ENCODE assay signal across 9 cellular contexts in genomic region chr14:105855893-105856675, GRCh38.
DNase-seq lines count a peak whose midpoint lies in the region; ATAC-seq and TF ChIP-seq lines count a peak whose summit lies in the region.
"Had no signal": no experiment of that assay in that cellular context is flagged by ENCODE, and none has a peak within 500 bp of the region (broad histone marks: within the 10 kb centered on the region; RNA-seq: fewer than 3 reads in every experiment).

No MANE protein-coding gene starts in this region.

- H2BK15ac ChIP-seq in mesenchymal stem cell (ENCODE audit: low read depth, poor library complexity, severe bottlenecking): no peak overlapping the region

- H2BK5ac ChIP-seq in mesenchymal stem cell (ENCODE audit: low read depth, low read length, poor library complexity, severe bottlenecking): no peak overlapping the region

- peak overlapping the region; percentile 84 to 100 (median 98) for H3K4me2 ChIP-seq in BLaER1 treated with 17β-estradiol and CSF1 and Interleukin-3, amounts not matched to agents 10 nM and 100 nM
- no peak overlapping the region for H3K4me2 ChIP-seq in mesenchymal stem cell (ENCODE audit: low read length, poor library complexity, severe bottlenecking)

- 79% methylated on average over 27 of the region's 28 CpGs for WGBS in mesenchymal stem cell
- WGBS in thyroid gland, 2 donors: 82 to 92% methylated on average over 23 to 28 of the region's 28 CpGs

- no peaks in the 10 kb centered on the region for H3K79me1 ChIP-seq in mesenchymal stem cell (replicated peaks; ENCODE audit: low read length, poor library complexity, severe bottlenecking)

- peaks cover 0 to 89% (median 37%) of the 10 kb centered on the region in 11 experiments; a peak in 17 of 22 replicates for H4K20me1 ChIP-seq in BLaER1 treated with 17β-estradiol and CSF1 and Interleukin-3, amounts not matched to agents 10 nM and 100 nM

- peak; percentile 6 for DNase-seq in activated T-helper 2 cell treated with anti-CD3 and anti-CD28 coated beads, Interferon-gamma antibody, Interleukin-2, Interleukin-4, amounts not matched to agents 10 μg/mL and 5 μg/mL and 100 μg/mL, durations not matched to agents 14 hours and 24 hours and 36 hours (ENCODE audit: low spot score)
- DNase-seq in naive B cell (no peak), NCI-H128 (lab: John Stamatoyannopoulos, UW; ENCODE audit: unreplicated experiment) (no peak), mesenchymal stem cell (no peak), thyroid gland (no peak)
- no peak for DNase-seq in stimulated activated CD4-positive, alpha-beta T cell treated with anti-CD3 and anti-CD28 coated beads, Interleukin-1b, Interleukin-23, amount 100 ng/mL, for 48 hours
- DNase-seq: glutamatergic neuron had no signal

- H3K27ac Mint-ChIP-seq in activated T-helper 2 cell treated with anti-CD3 and anti-CD28 coated beads, Interferon-gamma antibody, Interleukin-2, Interleukin-4, amounts not matched to agents 10 μg/mL and 5 μg/mL and 100 μg/mL, durations not matched to agents 14 hours and 24 hours and 36 hours: no peak overlapping the region
- H3K27ac Mint-ChIP-seq in naive B cell: peak overlapping the region; percentile 94 to 98 (median 97)

- no peak overlapping the region for H2BK120ac ChIP-seq in mesenchymal stem cell (ENCODE audit: low read depth, low read length)

- no peak overlapping the region for H3K18ac ChIP-seq in mesenchymal stem cell (ENCODE audit: low read depth in 1 of 2, low read length in 2 of 2)

- peaks cover 15% of the 10 kb centered on the region for H3K4me1 Mint-ChIP-seq in activated T-helper 2 cell treated with anti-CD3 and anti-CD28 coated beads, Interferon-gamma antibody, Interleukin-2, Interleukin-4, amounts not matched to agents 10 μg/mL and 5 μg/mL and 100 μg/mL, durations not matched to agents 14 hours and 24 hours and 36 hours (ENCODE audit: low read depth)
- H3K4me1 Mint-ChIP-seq in naive B cell: peaks cover 23 to 47% (median 37%) of the 10 kb centered on the region in 3 donors

- H3K14ac ChIP-seq in mesenchymal stem cell (ENCODE audit: low read length in 2 of 2): no peak overlapping the region

- H3K9ac ChIP-seq in BLaER1 treated with 17β-estradiol and CSF1 and Interleukin-3, amounts not matched to agents 10 nM and 100 nM: peak overlapping the region; percentile 51 to 96 (median 83)
- H3K9ac ChIP-seq in mesenchymal stem cell (ENCODE audit: low read length): no peak overlapping the region

- intact Hi-C loops in activated T-helper 2 cell treated with anti-CD3 and anti-CD28 coated beads, Interferon-gamma antibody, Interleukin-2, Interleukin-4, amounts not matched to agents 10 μg/mL and 5 μg/mL and 100 μg/mL, durations not matched to agents 14 hours and 24 hours and 36 hours (cut with micrococcal nuclease): no loop called here
- intact Hi-C loops in thyroid gland (cut with DNase I): no loop called here

- H2AK5ac ChIP-seq in mesenchymal stem cell (ENCODE audit: low read length, severe bottlenecking): no peak overlapping the region

- no peak overlapping the region for H2BK12ac ChIP-seq in mesenchymal stem cell (ENCODE audit: low read length in 2 of 2)

- no peak overlapping the region for H3K4ac ChIP-seq in mesenchymal stem cell (ENCODE audit: low read depth in 1 of 2, low read length in 2 of 2)

- TF ChIP-seq CTCF in GM12875 (IDR thresholded peaks at IDR 0.05; ENCODE audit: borderline replicate concordance, insufficient read depth, low read depth, low read length): no peak
- TF ChIP-seq CTCF in thyroid gland (IDR thresholded peaks at IDR 0.05): no peak

- no peaks in the 10 kb centered on the region; a peak in 2 of 22 replicates for H3K9me3 ChIP-seq in BLaER1 treated with 17β-estradiol and CSF1 and Interleukin-3, amounts not matched to agents 10 nM and 100 nM (replicated peaks in 1 of 11)
- H3K9me3 ChIP-seq in mesenchymal stem cell (ENCODE audit: control insufficient read depth, low read length) (no peaks in the 10 kb centered on the region), thyroid gland (no peaks in the 10 kb centered on the region)

- H3K36me3 Mint-ChIP-seq in activated T-helper 2 cell treated with anti-CD3 and anti-CD28 coated beads, Interferon-gamma antibody, Interleukin-2, Interleukin-4, amounts not matched to agents 10 μg/mL and 5 μg/mL and 100 μg/mL, durations not matched to agents 14 hours and 24 hours and 36 hours (ENCODE audit: low read depth): no peaks in the 10 kb centered on the region
- peaks cover 16 to 17% of the 10 kb centered on the region in 2 donors for H3K36me3 Mint-ChIP-seq in naive B cell

- peaks cover 47 to 94% (median 81%) of the 10 kb centered on the region in 10 experiments for H3K4me1 ChIP-seq in BLaER1 treated with 17β-estradiol and CSF1 and Interleukin-3, amounts not matched to agents 10 nM and 100 nM
- H3K4me1 ChIP-seq in mesenchymal stem cell (ENCODE audit: control insufficient read depth, insufficient read depth, low read depth, low read length): peaks cover 3% of the 10 kb centered on the region
- no peaks in the 10 kb centered on the region for H3K4me1 ChIP-seq in thyroid gland

- no peak for ATAC-seq in naive B cell (ENCODE audit: low read depth in 2 of 2)

- peak overlapping the region in 10 of 11 experiments; percentile 37 to 94 (median 86); a peak in 19 of 22 replicates for H3K27ac ChIP-seq in BLaER1 treated with 17β-estradiol and CSF1 and Interleukin-3, amounts not matched to agents 10 nM and 100 nM
- no peak overlapping the region for H3K27ac ChIP-seq in mesenchymal stem cell (ENCODE audit: low read length, poor library complexity, severe bottlenecking)
- no peak overlapping the region for H3K27ac ChIP-seq in thyroid gland

- no peak for TF ChIP-seq POLR2A in thyroid gland (IDR thresholded peaks at IDR 0.05)

- no peak overlapping the region for H4K91ac ChIP-seq in mesenchymal stem cell (ENCODE audit: low read length)

- no peak overlapping the region for H3K4me3 Mint-ChIP-seq in activated T-helper 2 cell treated with anti-CD3 and anti-CD28 coated beads, Interferon-gamma antibody, Interleukin-2, Interleukin-4, amounts not matched to agents 10 μg/mL and 5 μg/mL and 100 μg/mL, durations not matched to agents 14 hours and 24 hours and 36 hours (ENCODE audit: low read depth)
- H3K4me3 Mint-ChIP-seq in naive B cell: peak overlapping the region; percentile 96 to 100 (median 99)

- H4K8ac ChIP-seq in mesenchymal stem cell (ENCODE audit: low read length): no peak overlapping the region

- H3K27me3 Mint-ChIP-seq in activated T-helper 2 cell treated with anti-CD3 and anti-CD28 coated beads, Interferon-gamma antibody, Interleukin-2, Interleukin-4, amounts not matched to agents 10 μg/mL and 5 μg/mL and 100 μg/mL, durations not matched to agents 14 hours and 24 hours and 36 hours (ENCODE audit: low read depth): peaks cover 2% of the 10 kb centered on the region
- no peaks in the 10 kb centered on the region for H3K27me3 Mint-ChIP-seq in naive B cell

- no peak overlapping the region for H2AFZ ChIP-seq in mesenchymal stem cell (ENCODE audit: low read depth, low read length)

- H3K27me3 ChIP-seq in BLaER1 treated with 17β-estradiol and CSF1 and Interleukin-3, amounts not matched to agents 10 nM and 100 nM: peaks cover 0 to 65% (median 0%) of the 10 kb centered on the region in 11 experiments; a peak in 6 of 22 replicates
- H3K27me3 ChIP-seq in mesenchymal stem cell (ENCODE audit: control insufficient read depth in 1 of 2, insufficient read depth in 1 of 2, low read length in 2 of 2) (no peaks in the 10 kb centered on the region), thyroid gland (no peaks in the 10 kb centered on the region)

- H3K4me3 ChIP-seq in BLaER1 treated with 17β-estradiol and CSF1 and Interleukin-3, amounts not matched to agents 10 nM and 100 nM: peak overlapping the region; percentile 9 to 92 (median 65); a peak in 17 of 20 replicates
- peak overlapping the region; percentile 91 for H3K4me3 ChIP-seq in GM12875 (ENCODE audit: low read depth, low read length)
- no peak overlapping the region for H3K4me3 ChIP-seq in mesenchymal stem cell (ENCODE audit: insufficient read depth in 1 of 2, low read depth in 1 of 2, low read length in 2 of 2)
- no peak overlapping the region for H3K4me3 ChIP-seq in thyroid gland (replicated peaks in 1 of 3)

- H3K36me3 ChIP-seq in BLaER1 treated with 17β-estradiol and CSF1 and Interleukin-3, amounts not matched to agents 10 nM and 100 nM: peaks cover 0 to 100% (median 42%) of the 10 kb centered on the region in 11 experiments; a peak in 16 of 22 replicates
- H3K36me3 ChIP-seq in mesenchymal stem cell (ENCODE audit: control insufficient read depth in 1 of 2, insufficient read depth in 2 of 2, low read depth in 1 of 2, low read length in 2 of 2) (no peaks in the 10 kb centered on the region), thyroid gland (no peaks in the 10 kb centered on the region)

- no peak overlapping the region for H3K23ac ChIP-seq in mesenchymal stem cell (ENCODE audit: low read length in 2 of 2)

- no peaks in the 10 kb centered on the region for H3K9me3 Mint-ChIP-seq in activated T-helper 2 cell treated with anti-CD3 and anti-CD28 coated beads, Interferon-gamma antibody, Interleukin-2, Interleukin-4, amounts not matched to agents 10 μg/mL and 5 μg/mL and 100 μg/mL, durations not matched to agents 14 hours and 24 hours and 36 hours
- H3K9me3 Mint-ChIP-seq in naive B cell: peaks cover 0 to 5% (median 0%) of the 10 kb centered on the region in 7 donors

Comparison
In these comparisons a context has a peak if more than half of its experiments do, and no peak if none do; other contexts are left out.
1. H3K27ac ChIP-seq: peak in BLaER1 treated with 17β-estradiol and CSF1 and Interleukin-3, amounts not matched to agents 10 nM and 100 nM (10 of 11); none in mesenchymal stem cell (single experiment) and thyroid gland (0 of 3).
2. H3K4me3 ChIP-seq: peak in BLaER1 treated with 17β-estradiol and CSF1 and Interleukin-3, amounts not matched to agents 10 nM and 100 nM (10 of 10) and GM12875 (single experiment); none in mesenchymal stem cell (0 of 2) and thyroid gland (0 of 3).